Comparison of ENCODE assay signal across 26 cellular contexts in the genomic region with DNA sequence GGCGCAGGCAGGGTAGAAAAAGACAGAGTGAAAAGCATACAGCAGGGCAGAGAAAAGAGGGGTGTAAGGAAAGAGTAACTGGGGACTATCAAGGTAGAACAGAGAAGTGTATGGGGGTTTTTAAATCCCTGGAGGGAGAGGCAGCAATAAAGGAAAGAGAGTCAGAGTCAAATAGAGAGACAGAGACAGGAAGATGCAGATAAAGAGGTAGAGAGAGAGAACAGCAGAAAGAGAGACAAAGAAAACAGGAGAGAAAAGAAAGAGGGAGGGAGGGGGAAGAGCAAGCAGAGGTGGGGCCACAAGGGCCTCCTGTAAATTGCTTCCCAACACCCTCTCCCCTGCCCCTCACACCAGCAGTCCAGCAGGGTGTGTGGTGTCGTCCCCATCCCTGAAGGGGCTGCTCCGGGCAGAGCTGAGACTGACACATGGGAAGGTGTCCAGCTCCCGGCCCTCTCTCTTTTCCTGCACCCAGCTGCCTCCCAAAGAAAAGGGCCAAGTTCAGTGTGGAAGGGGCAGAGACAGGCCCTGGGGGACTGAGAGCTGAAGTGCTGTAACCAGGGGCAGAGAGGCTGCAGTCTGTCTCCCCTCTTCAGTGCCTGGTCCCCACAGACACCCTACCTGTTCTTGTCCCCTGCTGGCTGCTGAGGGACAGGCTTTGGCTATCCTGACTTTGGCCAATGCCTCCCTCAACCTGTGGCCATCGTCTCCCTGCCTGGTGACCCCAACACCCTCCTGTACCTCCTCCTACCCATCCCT. TPM values are rescaled to one million over a fixed set of nuclear protein-coding genes. Genes with fewer than 3 reads are reported as not detected.
DNase-seq lines count a peak whose midpoint lies in the region; ATAC-seq and TF ChIP-seq lines count a peak whose summit lies in the region.
"Had no signal": no experiment of that assay in that cellular context is flagged by ENCODE, and none has a peak within 500 bp of the region (broad histone marks: within the 10 kb centered on the region; RNA-seq: fewer than 3 reads in every experiment).

No MANE protein-coding gene starts in this region.

- H3K4me2 ChIP-seq in SK-N-SH (no peak overlapping the region), smooth muscle cell (no peak overlapping the region)

- DNase-seq in SK-N-SH: peak; percentile 36
- DNase-seq in NCI-H2227 treated with DMSO at 0.1 percent for 48 hours (lab: John Stamatoyannopoulos, UW): peak; percentile 77
- DNase-seq in glutamatergic neuron: peak; percentile 40
- DNase-seq in GM20000 (ENCODE audit: low spot score): no peak
- no peak for DNase-seq in smooth muscle cell (lab: John Stamatoyannopoulos, UW; ENCODE audit: unreplicated experiment)
- no peak for DNase-seq in DMS114 treated with DMSO at 0.1 percent for 48 hours (lab: John Stamatoyannopoulos, UW; ENCODE audit: unreplicated experiment)
- DNase-seq: ACHN; activated CD4-positive, alpha-beta T cell treated with anti-CD3 and anti-CD28 coated beads for 36 hours; activated effector memory CD4-positive, alpha-beta T cell treated with Interleukin-2 at 50 U/mL for 16 hours; activated naive CD8-positive, alpha-beta T cell treated with anti-CD3 and anti-CD28 coated beads, Interleukin-2, amount 10 ng/mL, durations not matched to agents 7 days and 5 days; activated T-cell treated with anti-CD3 and anti-CD28 coated beads for 4 hours; BE2C; effector memory CD8-positive, alpha-beta T cell; natural killer cell; NCI-H748 treated with DMSO at 0.1 percent for 48 hours; stimulated activated CD4-positive, alpha-beta T cell treated with anti-CD3 and anti-CD28 coated beads, Interleukin-2, amount 100 ng/mL, for 48 hours; T-helper 2 cell; upper lobe of right lung had no signal

- H3K4me3 ChIP-seq in SK-N-SH (ENCODE audit: low read depth in 2 of 2, low read length in 1 of 2) (no peak overlapping the region), smooth muscle cell (no peak overlapping the region)
- H3K4me3 ChIP-seq: ascending aorta, coronary artery, right atrium auricular region, SK-N-MC, suprapubic skin, upper lobe of right lung had no signal

- H3K36me3 Mint-ChIP-seq in glutamatergic neuron (ENCODE audit: unreplicated experiment): no peaks in the 10 kb centered on the region
- H3K36me3 Mint-ChIP-seq in stimulated activated memory B cell treated with anti-CD40 and anti-IgM and Interleukin-4, amounts not matched to agents 10 μg/mL and 1 μg/mL and 100 μg/mL, for 72 hours: peaks cover 10% of the 10 kb centered on the region
- H3K36me3 Mint-ChIP-seq: activated naive CD8-positive, alpha-beta T cell treated with anti-CD3 and anti-CD28 coated beads, Interleukin-2, amount 10 ng/mL, durations not matched to agents 7 days and 5 days; natural killer cell had no signal

- H3K27me3 ChIP-seq in SK-N-SH (ENCODE audit: insufficient read depth): peaks cover 21% of the 10 kb centered on the region; the same call in 1 of the 2 replicates
- peaks cover 48% of the 10 kb centered on the region for H3K27me3 ChIP-seq in smooth muscle cell (ENCODE audit: low read depth)
- H3K27me3 ChIP-seq: ascending aorta, BE2C had no signal

- H3K79me2 ChIP-seq in SK-N-SH (ENCODE audit: insufficient read depth): no peaks in the 10 kb centered on the region
- H3K79me2 ChIP-seq in smooth muscle cell (ENCODE audit: low read depth): no peaks in the 10 kb centered on the region
- H3K79me2 ChIP-seq: parathyroid adenoma had no signal

- H3K9me2 ChIP-seq in SK-N-SH: no peaks in the 10 kb centered on the region

- H3F3A ChIP-seq in SK-N-SH (replicated peaks; ENCODE audit: insufficient read depth) (no peaks in the 10 kb centered on the region), smooth muscle cell (ENCODE audit: low read depth) (no peaks in the 10 kb centered on the region)

- H3K9me3 Mint-ChIP-seq in glutamatergic neuron (ENCODE audit: unreplicated experiment): peaks cover 24% of the 10 kb centered on the region
- no peaks in the 10 kb centered on the region for H3K9me3 Mint-ChIP-seq in stimulated activated memory B cell treated with anti-CD40 and anti-IgM and Interleukin-4, amounts not matched to agents 10 μg/mL and 1 μg/mL and 100 μg/mL, for 72 hours
- H3K9me3 Mint-ChIP-seq: activated naive CD8-positive, alpha-beta T cell treated with anti-CD3 and anti-CD28 coated beads, Interleukin-2, amount 10 ng/mL, durations not matched to agents 7 days and 5 days; effector memory CD8-positive, alpha-beta T cell; natural killer cell had no signal

- H4K20me1 ChIP-seq in SK-N-SH (ENCODE audit: insufficient read depth) (no peaks in the 10 kb centered on the region), smooth muscle cell (ENCODE audit: low read depth) (no peaks in the 10 kb centered on the region)

- no peak for ATAC-seq in SK-N-SH treated with all-trans-retinoic acid at 6 μM for 48 hours
- peak; percentile 44 for ATAC-seq in stimulated activated memory B cell treated with anti-CD40 and anti-IgM and Interleukin-4, amounts not matched to agents 10 μg/mL and 1 μg/mL and 100 μg/mL, for 72 hours
- ATAC-seq: activated CD4-positive, alpha-beta T cell treated with anti-CD3 and anti-CD28 coated beads for 36 hours; effector memory CD8-positive, alpha-beta T cell; natural killer cell; upper lobe of right lung had no signal

- H3K9me3 ChIP-seq in SK-N-SH: no peaks in the 10 kb centered on the region
- no peaks in the 10 kb centered on the region for H3K9me3 ChIP-seq in smooth muscle cell (replicated peaks; ENCODE audit: low read depth)
- H3K9me3 ChIP-seq: ascending aorta, BE2C, right atrium auricular region, suprapubic skin, upper lobe of right lung had no signal

- CTCF ChIA-PET in SK-N-SH (lab: Yijun Ruan, JAX): interaction anchor here (0.9 to 1.7 kb wide), 6 partner anchors 10 to 41 kb away, joined by 3 to 4 read pairs (median 4); no protein-coding TSS in a partner anchor

- POLR2A ChIA-PET in SK-N-SH (lab: Yijun Ruan, JAX): no interaction called here

- TF ChIP-seq CTCF in SK-N-SH (IDR thresholded peaks at IDR 0.05) (no peak), glutamatergic neuron (IDR thresholded peaks at IDR 0.05; ENCODE audit: partially characterized antibody, unreplicated experiment) (no peak), GM20000 (IDR thresholded peaks at IDR 0.05; ENCODE audit: extremely low read depth, missing control alignments) (no peak), smooth muscle cell (IDR thresholded peaks at IDR 0.05; ENCODE audit: borderline replicate concordance, insufficient read depth, poor library complexity, severe bottlenecking) (no peak)

- H3K27ac ChIP-seq in SK-N-SH (ENCODE audit: low read depth in 2 of 2, low read length in 1 of 2) (no peak overlapping the region), smooth muscle cell (ENCODE audit: low read depth) (no peak overlapping the region)
- H3K27ac ChIP-seq: ascending aorta, coronary artery, parathyroid adenoma, right atrium auricular region, SK-N-MC, suprapubic skin, upper lobe of right lung had no signal

- 52% methylated on average over 3 of the region's 5 CpGs for WGBS in SK-N-SH (ENCODE audit: low lambda C conversion rate)
- WGBS in smooth muscle cell (ENCODE audit: low lambda C conversion rate): 67% methylated on average over 5 of the region's 5 CpGs

- H3K9ac ChIP-seq in SK-N-SH (no peak overlapping the region), smooth muscle cell (ENCODE audit: low read depth) (no peak overlapping the region)
- H3K9ac ChIP-seq: parathyroid adenoma had no signal

- H3K4me1 Mint-ChIP-seq in glutamatergic neuron (ENCODE audit: low read depth, unreplicated experiment): peaks cover 40% of the 10 kb centered on the region
- H3K4me1 Mint-ChIP-seq in stimulated activated memory B cell treated with anti-CD40 and anti-IgM and Interleukin-4, amounts not matched to agents 10 μg/mL and 1 μg/mL and 100 μg/mL, for 72 hours: peaks cover 22% of the 10 kb centered on the region

- peak overlapping the region; percentile 72 for H3K4me3 Mint-ChIP-seq in glutamatergic neuron (ENCODE audit: unreplicated experiment)
- no peak overlapping the region for H3K4me3 Mint-ChIP-seq in stimulated activated memory B cell treated with anti-CD40 and anti-IgM and Interleukin-4, amounts not matched to agents 10 μg/mL and 1 μg/mL and 100 μg/mL, for 72 hours
- H3K4me3 Mint-ChIP-seq: activated CD4-positive, alpha-beta T cell treated with anti-CD3 and anti-CD28 coated beads for 36 hours; activated naive CD8-positive, alpha-beta T cell treated with anti-CD3 and anti-CD28 coated beads, Interleukin-2, amount 10 ng/mL, durations not matched to agents 7 days and 5 days; natural killer cell had no signal

- H2AFZ ChIP-seq in SK-N-SH (ENCODE audit: low read depth) (no peak overlapping the region), smooth muscle cell (ENCODE audit: low read depth) (no peak overlapping the region)
- H2AFZ ChIP-seq: parathyroid adenoma had no signal

- no peak for TF ChIP-seq EP300 in SK-N-SH (IDR thresholded peaks at IDR 0.05; ENCODE audit: borderline replicate concordance in 1 of 2, low read depth in 1 of 2, low read length in 1 of 2)

- peak overlapping the region; percentile 91 for H3K27ac Mint-ChIP-seq in glutamatergic neuron (ENCODE audit: unreplicated experiment)
- H3K27ac Mint-ChIP-seq in stimulated activated memory B cell treated with anti-CD40 and anti-IgM and Interleukin-4, amounts not matched to agents 10 μg/mL and 1 μg/mL and 100 μg/mL, for 72 hours: peak overlapping the region; percentile 50
- H3K27ac Mint-ChIP-seq: activated CD4-positive, alpha-beta T cell treated with anti-CD3 and anti-CD28 coated beads for 36 hours; activated naive CD8-positive, alpha-beta T cell treated with anti-CD3 and anti-CD28 coated beads, Interleukin-2, amount 10 ng/mL, durations not matched to agents 7 days and 5 days; natural killer cell had no signal

- H3K4me1 ChIP-seq in SK-N-SH (ENCODE audit: control insufficient read depth in 1 of 2, insufficient read depth in 2 of 2, low read depth in 1 of 2, low read length in 1 of 2): peaks cover 0 to 13% of the 10 kb centered on the region in 2 experiments; a peak in 1 of 4 replicates
- H3K4me1 ChIP-seq in smooth muscle cell (ENCODE audit: low read depth): peaks cover 3% of the 10 kb centered on the region
- H3K4me1 ChIP-seq: ascending aorta, parathyroid adenoma, right atrium auricular region, suprapubic skin, upper lobe of right lung had no signal

- peaks cover 28% of the 10 kb centered on the region for H3K27me3 Mint-ChIP-seq in glutamatergic neuron (ENCODE audit: unreplicated experiment)
- H3K27me3 Mint-ChIP-seq in stimulated activated memory B cell treated with anti-CD40 and anti-IgM and Interleukin-4, amounts not matched to agents 10 μg/mL and 1 μg/mL and 100 μg/mL, for 72 hours: no peaks in the 10 kb centered on the region
- H3K27me3 Mint-ChIP-seq: effector memory CD8-positive, alpha-beta T cell had no signal

- H3K36me3 ChIP-seq in SK-N-SH (replicated peaks in 1 of 2; ENCODE audit: control insufficient read depth in 1 of 2, insufficient read depth in 2 of 2, low read length in 1 of 2) (no peaks in the 10 kb centered on the region), smooth muscle cell (ENCODE audit: low read depth) (no peaks in the 10 kb centered on the region)
- H3K36me3 ChIP-seq: ascending aorta, BE2C, right atrium auricular region, suprapubic skin, upper lobe of right lung had no signal

- TF ChIP-seq RAD21 in SK-N-SH (IDR thresholded peaks at IDR 0.05; ENCODE audit: low read length): no peak

RNA-seq across cellular contexts. Expression of gene POU2F2, which starts 17.4 kb away (rescaled TPM):
- polyA plus RNA-seq in SK-N-SH (2012; rRNA removed): 0.15 and 0.49 TPM in 2 replicates
- 0.18 and 0.29 TPM in 2 replicates for polyA plus RNA-seq in SK-N-SH (2012; cell fraction: cytosol; rRNA removed)
- 0.89 and 0.94 TPM in 2 replicates for polyA plus RNA-seq in SK-N-SH (2012; cell fraction: nucleus; rRNA removed)
- total RNA-seq in glutamatergic neuron (ENCODE audit: unreplicated experiment): 53.4 TPM
- 0.58 and 0.99 TPM in 2 replicates for total RNA-seq in smooth muscle cell
- polyA plus RNA-seq in smooth muscle cell: 6.3 and 8.6 TPM in 2 replicates
- total RNA-seq: ascending aorta had no signal

Comparison
In these comparisons a context has a peak if more than half of its experiments do, and no peak if none do; other contexts are left out.
1. DNase-seq: peak in SK-N-SH (single experiment), NCI-H2227 treated with DMSO at 0.1 percent for 48 hours (single experiment) and glutamatergic neuron (single experiment); none in GM20000 (single experiment), smooth muscle cell (single experiment) and DMS114 treated with DMSO at 0.1 percent for 48 hours (single experiment).
2. RNA of gene POU2F2, which starts 17.4 kb away (total RNA-seq): 53.4 TPM in glutamatergic neuron (single experiment); 0.58 to 0.99 TPM in smooth muscle cell; every median in the first group is over 10 times any median in the second.